Comparison of ENCODE assay signal across 15 cellular contexts in the genomic region with DNA sequence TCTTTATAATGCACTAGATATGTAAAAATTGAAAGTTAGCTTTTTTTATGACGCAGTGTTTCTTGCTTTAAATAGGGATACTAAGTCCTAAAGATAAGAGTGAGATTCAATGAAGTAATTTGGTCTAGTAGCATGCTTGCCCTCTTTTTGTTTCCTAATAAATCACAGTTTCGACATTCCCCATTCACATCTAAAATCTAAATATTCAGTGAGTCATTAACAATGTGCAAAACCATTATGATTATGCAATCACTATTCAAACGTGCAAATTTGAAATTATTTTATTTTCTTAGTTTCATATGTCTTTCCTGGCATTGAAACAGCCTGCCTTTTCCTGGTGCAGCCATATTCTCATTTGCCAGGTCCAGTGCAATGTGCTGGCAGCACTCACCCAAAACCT.
DNase-seq lines count a peak whose midpoint lies in the region; ATAC-seq and TF ChIP-seq lines count a peak whose summit lies in the region.
"Had no signal": no experiment of that assay in that cellular context is flagged by ENCODE, and none has a peak within 500 bp of the region (broad histone marks: within the 10 kb centered on the region; RNA-seq: fewer than 3 reads in every experiment).

No MANE protein-coding gene starts in this region.

- H3K27ac Mint-ChIP-seq in nephron progenitor cell, result peak overlapping the region; percentile 23
- no peak overlapping the region for H3K27ac Mint-ChIP-seq in activated naive CD8-positive, alpha-beta T cell treated with anti-CD3 and anti-CD28 coated beads for 36 hours
- H3K27ac Mint-ChIP-seq: CD4-positive, CD25-positive, alpha-beta regulatory T cell; HFFc6 had no signal

- H3K9me3 Mint-ChIP-seq in nephron progenitor cell, result no peaks in the 10 kb centered on the region
- peaks cover 2% of the 10 kb centered on the region for H3K9me3 Mint-ChIP-seq in activated naive CD8-positive, alpha-beta T cell treated with anti-CD3 and anti-CD28 coated beads for 36 hours
- H3K9me3 Mint-ChIP-seq: HFFc6 had no signal

- no peak overlapping the region for H2AFZ ChIP-seq in fibroblast of lung (ENCODE audit: low read length)

- H3K4me3 ChIP-seq in fibroblast of lung (replicated peaks in 1 of 4; ENCODE audit: control extremely low read depth in 1 of 4, insufficient read depth in 1 of 4, low read depth in 3 of 4, low read length in 4 of 4) (no peak overlapping the region), lower lobe of right lung (no peak overlapping the region)
- H3K4me3 ChIP-seq: BLaER1 treated with 17β-estradiol and CSF1 and Interleukin-3, amounts not matched to agents 10 nM and 100 nM; HAP-1 had no signal

- no peaks in the 10 kb centered on the region for H4K20me1 ChIP-seq in fibroblast of lung (ENCODE audit: control insufficient read depth, extremely low read depth, insufficient read depth, low read length)
- H4K20me1 ChIP-seq: BLaER1 treated with 17β-estradiol and CSF1 and Interleukin-3, amounts not matched to agents 10 nM and 100 nM had no signal

- H3K4me1 ChIP-seq in fibroblast of lung (ENCODE audit: control insufficient read depth, extremely low read depth, insufficient read depth, low read length) (no peaks in the 10 kb centered on the region), lower lobe of right lung (no peaks in the 10 kb centered on the region)
- H3K4me1 ChIP-seq: BLaER1 treated with 17β-estradiol and CSF1 and Interleukin-3, amounts not matched to agents 10 nM and 100 nM; HAP-1 had no signal

- no peak overlapping the region for H3K9ac ChIP-seq in fibroblast of lung (ENCODE audit: insufficient read depth, low read length)
- H3K9ac ChIP-seq: BLaER1 treated with 17β-estradiol and CSF1 and Interleukin-3, amounts not matched to agents 10 nM and 100 nM had no signal

- DNase-seq in HCEC 1CT, result peak; percentile 20
- DNase-seq in NCI-H226, result peak; percentile 9
- peak; percentile 2 to 69 for DNase-seq in fibroblast of lung (ENCODE audit: low read depth in 2 of 2)
- no peak for DNase-seq in nephron progenitor cell
- DNase-seq in activated naive CD8-positive, alpha-beta T cell treated with anti-CD3 and anti-CD28 coated beads for 36 hours, result no peak
- DNase-seq in OCI-M2 (lab: John Stamatoyannopoulos, UW; ENCODE audit: unreplicated experiment), result no peak
- DNase-seq in lower lobe of right lung, result no peak
- DNase-seq in DMS 273 (lab: John Stamatoyannopoulos, UW; ENCODE audit: unreplicated experiment), result no peak
- DNase-seq: ACHN; Calu3; CD4-positive, CD25-positive, alpha-beta regulatory T cell; DMS79; HFFc6 had no signal

- intact Hi-C loops in lower lobe of right lung (cut with DNase I), result no loop called here

- H3K36me3 ChIP-seq in fibroblast of lung (ENCODE audit: control insufficient read depth, insufficient read depth, low read length) (no peaks in the 10 kb centered on the region), lower lobe of right lung (no peaks in the 10 kb centered on the region)
- H3K36me3 ChIP-seq: BLaER1 treated with 17β-estradiol and CSF1 and Interleukin-3, amounts not matched to agents 10 nM and 100 nM; HAP-1 had no signal

- ATAC-seq in lower lobe of right lung, result no peak

- H3K36me3 Mint-ChIP-seq in nephron progenitor cell (ENCODE audit: low read depth), result no peaks in the 10 kb centered on the region
- H3K36me3 Mint-ChIP-seq in activated naive CD8-positive, alpha-beta T cell treated with anti-CD3 and anti-CD28 coated beads for 36 hours, result no peaks in the 10 kb centered on the region
- H3K36me3 Mint-ChIP-seq: CD4-positive, CD25-positive, alpha-beta regulatory T cell had no signal

- no peaks in the 10 kb centered on the region for H3K79me2 ChIP-seq in fibroblast of lung (ENCODE audit: control insufficient read depth, insufficient read depth, low read length)

- H3K9me3 ChIP-seq in fibroblast of lung (ENCODE audit: control insufficient read depth, insufficient read depth, low read depth, low read length) (no peaks in the 10 kb centered on the region), lower lobe of right lung (no peaks in the 10 kb centered on the region)
- H3K9me3 ChIP-seq: BLaER1 treated with 17β-estradiol and CSF1 and Interleukin-3, amounts not matched to agents 10 nM and 100 nM; HAP-1 had no signal

- peaks cover 18% of the 10 kb centered on the region for H3K4me1 Mint-ChIP-seq in nephron progenitor cell
- H3K4me1 Mint-ChIP-seq in activated naive CD8-positive, alpha-beta T cell treated with anti-CD3 and anti-CD28 coated beads for 36 hours, result no peaks in the 10 kb centered on the region
- H3K4me1 Mint-ChIP-seq: CD4-positive, CD25-positive, alpha-beta regulatory T cell had no signal

- H3K27ac ChIP-seq in fibroblast of lung (ENCODE audit: insufficient read depth, low read length) (no peak overlapping the region), lower lobe of right lung (no peak overlapping the region)
- H3K27ac ChIP-seq: BLaER1 treated with 17β-estradiol and CSF1 and Interleukin-3, amounts not matched to agents 10 nM and 100 nM had no signal

- H3K27me3 ChIP-seq in fibroblast of lung (ENCODE audit: control insufficient read depth, insufficient read depth, low read length) (no peaks in the 10 kb centered on the region), lower lobe of right lung (ENCODE audit: low read depth) (no peaks in the 10 kb centered on the region)
- H3K27me3 ChIP-seq: BLaER1 treated with 17β-estradiol and CSF1 and Interleukin-3, amounts not matched to agents 10 nM and 100 nM had no signal

- no peak overlapping the region for H3K4me2 ChIP-seq in fibroblast of lung (ENCODE audit: extremely low read depth, insufficient read depth, low read length)
- H3K4me2 ChIP-seq: BLaER1 treated with 17β-estradiol and CSF1 and Interleukin-3, amounts not matched to agents 10 nM and 100 nM had no signal

- H3K27me3 Mint-ChIP-seq in nephron progenitor cell (ENCODE audit: low read depth, poor library complexity), result no peaks in the 10 kb centered on the region
- H3K27me3 Mint-ChIP-seq in activated naive CD8-positive, alpha-beta T cell treated with anti-CD3 and anti-CD28 coated beads for 36 hours, result no peaks in the 10 kb centered on the region
- H3K27me3 Mint-ChIP-seq: CD4-positive, CD25-positive, alpha-beta regulatory T cell had no signal

- no peak for TF ChIP-seq CTCF in fibroblast of lung (conservative IDR thresholded peaks at IDR 0.05 in 1 of 2, IDR thresholded peaks at IDR 0.05 in 1 of 2; ENCODE audit: low read depth in 1 of 2, low read length in 2 of 2)
- no peak for TF ChIP-seq CTCF in nephron progenitor cell (IDR thresholded peaks at IDR 0.05)
- TF ChIP-seq CTCF in lower lobe of right lung (IDR thresholded peaks at IDR 0.05), result no peak

- H3K4me3 Mint-ChIP-seq in nephron progenitor cell, result no peak overlapping the region
- H3K4me3 Mint-ChIP-seq in activated naive CD8-positive, alpha-beta T cell treated with anti-CD3 and anti-CD28 coated beads for 36 hours, result no peak overlapping the region
- H3K4me3 Mint-ChIP-seq: CD4-positive, CD25-positive, alpha-beta regulatory T cell; HFFc6 had no signal

Comparison
In these comparisons a context has a peak if more than half of its experiments do, and no peak if none do; other contexts are left out.
1. DNase-seq: peak in HCEC 1CT (single experiment), NCI-H226 (single experiment) and fibroblast of lung (2 of 2); none in nephron progenitor cell (single experiment), activated naive CD8-positive, alpha-beta T cell treated with anti-CD3 and anti-CD28 coated beads for 36 hours (single experiment), OCI-M2 (single experiment), lower lobe of right lung (single experiment) and DMS 273 (single experiment).